ENCODE assay signal across 1 cellular context in genomic region chr17:27491713-27492190, GRCh38.
TF ChIP-seq lines count a peak whose summit lies in the region.

No MANE protein-coding gene starts in this region.

TF ChIP-seq in SK-N-SH, 30 proteins besides CTCF, POLR2A, EP300 and RAD21 (continued from another document):
- no peak for TF ChIP-seq REST (IDR thresholded peaks at IDR 0.05; ENCODE audit: low read depth, low read length)
- TF ChIP-seq, protein P1, sequence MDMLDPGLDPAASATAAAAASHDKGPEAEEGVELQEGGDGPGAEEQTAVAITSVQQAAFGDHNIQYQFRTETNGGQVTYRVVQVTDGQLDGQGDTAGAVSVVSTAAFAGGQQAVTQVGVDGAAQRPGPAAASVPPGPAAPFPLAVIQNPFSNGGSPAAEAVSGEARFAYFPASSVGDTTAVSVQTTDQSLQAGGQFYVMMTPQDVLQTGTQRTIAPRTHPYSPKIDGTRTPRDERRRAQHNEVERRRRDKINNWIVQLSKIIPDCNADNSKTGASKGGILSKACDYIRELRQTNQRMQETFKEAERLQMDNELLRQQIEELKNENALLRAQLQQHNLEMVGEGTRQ (IDR thresholded peaks at IDR 0.05; ENCODE audit: borderline replicate concordance, low read depth, low read length), result no peak
- TF ChIP-seq MEF2A (IDR thresholded peaks at IDR 0.05; ENCODE audit: borderline replicate concordance, low read depth), result no peak
- no peak for TF ChIP-seq YY1 (IDR thresholded peaks at IDR 0.05; ENCODE audit: low read depth)
